Comparison of ENCODE assay signal across 14 cellular contexts in the genomic region with DNA sequence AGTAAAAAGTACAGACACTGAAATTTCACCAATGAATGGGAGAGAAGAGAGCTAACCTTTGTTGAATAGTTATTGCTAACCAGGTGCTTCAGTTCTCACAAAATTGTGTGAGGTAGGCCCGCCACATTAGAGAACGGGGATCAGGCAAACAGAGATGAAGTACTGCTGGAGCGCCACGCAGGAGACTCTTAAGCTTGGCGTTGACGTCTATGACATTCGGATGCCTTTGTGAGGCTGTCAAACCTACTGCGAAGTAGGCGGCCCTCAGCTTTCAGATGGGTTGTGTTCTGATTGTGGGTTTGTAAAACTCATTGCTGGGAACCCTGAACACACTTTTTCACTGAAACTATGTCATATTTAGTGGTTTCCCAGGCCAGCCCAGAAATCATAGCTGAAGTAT.
DNase-seq lines count a peak whose midpoint lies in the region; ATAC-seq and TF ChIP-seq lines count a peak whose summit lies in the region.
"Had no signal": no experiment of that assay in that cellular context is flagged by ENCODE, and none has a peak within 500 bp of the region (broad histone marks: within the 10 kb centered on the region; RNA-seq: fewer than 3 reads in every experiment).

No MANE protein-coding gene starts in this region.

- H3K4me3 ChIP-seq in heart right ventricle (peak overlapping the region in 1 of 10 donors; percentile 6), upper lobe of left lung (no peak overlapping the region), foreskin fibroblast (ENCODE audit: low read depth in 1 of 2, low read length in 2 of 2) (no peak overlapping the region)

- H3K4me1 ChIP-seq in heart right ventricle, result peaks cover 10 to 97% (median 66%) of the 10 kb centered on the region in 9 donors
- H3K4me1 ChIP-seq in upper lobe of left lung, result peaks cover 8 to 22% (median 17%) of the 10 kb centered on the region in 4 donors

- no peak for TF ChIP-seq EP300 in upper lobe of left lung (IDR thresholded peaks at IDR 0.05)

- H3K36me3 ChIP-seq in heart right ventricle, result no peaks in the 10 kb centered on the region
- no peaks in the 10 kb centered on the region for H3K36me3 ChIP-seq in upper lobe of left lung

- H3K27ac ChIP-seq in heart right ventricle, result peak overlapping the region; percentile 46 to 91 (median 68)
- peak overlapping the region; percentile 44 for H3K27ac ChIP-seq in caudate nucleus (ENCODE audit: low read depth, low read length)
- peak overlapping the region in 3 of 4 donors; percentile 32 to 63 (median 45) for H3K27ac ChIP-seq in upper lobe of left lung

- H3K9me3 ChIP-seq in heart right ventricle (no peaks in the 10 kb centered on the region), upper lobe of left lung (no peaks in the 10 kb centered on the region)

- TF ChIP-seq CTCF in heart right ventricle (IDR thresholded peaks at IDR 0.05) (no peak), upper lobe of left lung (IDR thresholded peaks at IDR 0.05) (no peak), foreskin fibroblast (IDR thresholded peaks at IDR 0.05; ENCODE audit: low read depth, low read length) (no peak)

- DNase-seq in heart right ventricle (peak in 1 of 2 donors; percentile 32), Right ventricle myocardium inferior (ENCODE audit: missing footprints) (no peak), caudate nucleus (lab: John Stamatoyannopoulos, UW) (peak in 38 of 61 donors; percentile 13 to 92 (median 44)), nucleus accumbens (lab: John Stamatoyannopoulos, UW) (peak in 32 of 56 donors; percentile 2 to 81 (median 34)), upper lobe of left lung (no peak), COLO668 (lab: John Stamatoyannopoulos, UW; ENCODE audit: unreplicated experiment) (no peak), foreskin fibroblast (no peak)
- DNase-seq: activated CD8-positive, alpha-beta memory T cell treated with anti-CD3 and anti-CD28 coated beads, Interleukin-2, amount 10 ng/mL, durations not matched to agents 7 days and 5 days; activated effector memory CD4-positive, alpha-beta T cell treated with anti-CD3 and anti-CD28 coated beads, Interleukin-2, amount 50 U/mL, for 16 hours; HCEC 1CT; mesenchymal stem cell; NCI-H1436 treated with DMSO at 0.1 percent for 48 hours; T-helper 1 cell had no signal

- ATAC-seq in heart right ventricle (peak in 4 of 8 donors; percentile 24 to 31 (median 28)), Right ventricle myocardium inferior (no peak), upper lobe of left lung (ENCODE audit: low FRiP score in 2 of 2) (no peak), HG03521 (IDR thresholded peaks at IDR 0.05; ENCODE audit: unreplicated experiment) (no peak)
- ATAC-seq: activated CD8-positive, alpha-beta memory T cell treated with anti-CD3 and anti-CD28 coated beads, Interleukin-2, amount 10 ng/mL, durations not matched to agents 7 days and 5 days had no signal

- WGBS in heart right ventricle, 2 donors, result 47 to 61% methylated on average over 9 of the region's 9 CpGs
- 83 to 91% methylated on average over 9 of the region's 9 CpGs for WGBS in upper lobe of left lung, 2 donors

- TF ChIP-seq POLR2A in upper lobe of left lung (IDR thresholded peaks at IDR 0.05), result no peak

- intact Hi-C loops in heart right ventricle (cut with DNase I), result loop anchor here in 3 of 10 donors (2.0 to 10.0 kb wide), 4 partner anchors 78 to 126 kb away; no protein-coding TSS in a partner anchor
- intact Hi-C loops in Right ventricle myocardium inferior (cut with DNase I), result loop anchor here (5.0 kb wide), 1 partner anchor 69 kb away; no protein-coding TSS in a partner anchor

- peaks cover 0 to 39% (median 0%) of the 10 kb centered on the region in 7 donors for H3K27me3 ChIP-seq in heart right ventricle
- H3K27me3 ChIP-seq in upper lobe of left lung, result peaks cover 0 to 13% (median 6%) of the 10 kb centered on the region in 4 donors

Comparison
In these comparisons a context has a peak if more than half of its experiments do, and no peak if none do; other contexts are left out.
1. DNase-seq: peak in caudate nucleus (38 of 61) and nucleus accumbens (32 of 56); none in Right ventricle myocardium inferior (single experiment), upper lobe of left lung (0 of 2), COLO668 (single experiment) and foreskin fibroblast (0 of 2).
2. Peak in every context shown above with its lines, with median percentiles within 50 percentile points of each other: H3K27ac ChIP-seq.